In the genomic region with DNA sequence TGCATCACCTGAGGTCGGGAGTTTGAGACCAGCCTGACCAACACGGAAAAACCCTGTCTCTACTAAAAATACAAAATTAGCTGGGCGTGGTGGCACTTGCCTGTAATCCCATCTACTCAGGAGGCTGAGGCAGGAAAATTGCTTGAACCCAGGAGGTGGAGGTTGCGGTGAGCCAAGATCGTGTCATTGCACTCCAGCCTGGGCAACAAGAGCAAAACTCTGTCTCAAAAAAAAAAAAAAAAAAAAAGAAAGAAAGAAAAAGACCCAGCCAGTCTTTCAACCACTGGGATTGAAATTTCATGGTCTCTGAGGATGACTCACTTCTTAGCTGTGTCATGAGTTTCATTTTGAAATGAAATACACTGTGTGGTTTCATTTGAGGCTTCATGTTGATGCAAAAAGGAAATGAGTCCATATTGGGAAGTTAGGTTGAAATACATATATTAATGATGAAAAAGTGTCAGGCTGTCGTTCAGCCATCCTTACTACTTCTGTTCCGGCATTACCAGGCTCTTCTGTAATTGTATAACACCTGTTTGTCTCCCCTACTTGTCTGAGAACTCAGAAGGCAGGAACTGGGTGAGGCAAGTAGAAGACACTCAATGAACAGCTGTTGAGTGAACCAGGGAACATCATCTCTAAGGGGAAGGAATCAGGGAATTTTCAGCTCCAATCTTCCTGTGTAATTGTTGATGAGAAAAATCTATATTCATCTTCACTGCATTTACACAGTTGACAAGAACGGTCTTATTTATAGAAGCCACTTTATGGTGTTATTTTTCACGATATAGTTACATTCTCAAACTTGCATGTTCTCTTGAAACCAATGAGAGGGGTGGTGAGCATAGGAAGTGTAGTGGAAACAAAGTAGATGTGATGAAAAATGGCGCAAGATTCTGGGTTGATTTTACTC, we compare ENCODE assay signal across 8 cellular contexts.
DNase-seq lines count a peak whose midpoint lies in the region; ATAC-seq and TF ChIP-seq lines count a peak whose summit lies in the region.

No MANE protein-coding gene starts in this region.

- in situ Hi-C loops in Caki2 (cut with HindIII; ENCODE audit: low pct_unique_long_range_greater_than_20kb, low sequenced_read_pairs): no loop called here

- POLR2A ChIA-PET in WTC11 (lab: Charles Lee): no interaction called here

- H3K4me3 Mint-ChIP-seq in WTC11: no peak overlapping the region

- H3K9me3 Mint-ChIP-seq in WTC11: no peaks in the 10 kb centered on the region

- no peaks in the 10 kb centered on the region for H3K4me1 Mint-ChIP-seq in WTC11

- no peaks in the 10 kb centered on the region for H3K36me3 Mint-ChIP-seq in WTC11

- H3K27me3 Mint-ChIP-seq in WTC11 (ENCODE audit: low read depth): no peaks in the 10 kb centered on the region

- ATAC-seq in GM19397 (IDR thresholded peaks at IDR 0.05; ENCODE audit: unreplicated experiment): peak; percentile 85
- peak; percentile 91 for ATAC-seq in HG03354 (IDR thresholded peaks at IDR 0.05; ENCODE audit: poor library complexity, severe bottlenecking, unreplicated experiment)
- ATAC-seq in stimulated activated naive CD8-positive, alpha-beta T cell treated with anti-CD3 and anti-CD28 coated beads, Interleukin-15, Interleukin-2, amounts not matched to agents 100 U/mL and 50 U/mL, for 24 hours: peak; percentile 92
- ATAC-seq in WTC11: no peak

- CTCF ChIA-PET in WTC11 (lab: Charles Lee): interaction anchor here (0.7 to 1.0 kb wide), 2 partner anchors 9 to 12 kb away, joined by 3 read pairs; no protein-coding TSS in a partner anchor

- TF ChIP-seq CTCF in WTC11 (IDR thresholded peaks at IDR 0.05): no peak

- DNase-seq in Caki2 (ENCODE audit: low read depth): peak; percentile 63
- peak; percentile 57 for DNase-seq in SKM-1 (lab: John Stamatoyannopoulos, UW; ENCODE audit: unreplicated experiment)
- peak; percentile 81 for DNase-seq in fibroblast of gingiva (ENCODE audit: low read depth)
- no peak for DNase-seq in stimulated activated naive CD8-positive, alpha-beta T cell treated with anti-CD3 and anti-CD28 coated beads, Interleukin-15, Interleukin-2, amounts not matched to agents 100 U/mL and 50 U/mL, for 24 hours
- no peak for DNase-seq in WTC11 (ENCODE audit: low spot score)
- no peak for DNase-seq in NCI-H1048 (lab: John Stamatoyannopoulos, UW)

- no peak overlapping the region for H3K27ac Mint-ChIP-seq in WTC11

TF ChIP-seq in WTC11, 78 proteins besides CTCF, POLR2A, EP300 and RAD21:
- TF ChIP-seq, protein P1, sequence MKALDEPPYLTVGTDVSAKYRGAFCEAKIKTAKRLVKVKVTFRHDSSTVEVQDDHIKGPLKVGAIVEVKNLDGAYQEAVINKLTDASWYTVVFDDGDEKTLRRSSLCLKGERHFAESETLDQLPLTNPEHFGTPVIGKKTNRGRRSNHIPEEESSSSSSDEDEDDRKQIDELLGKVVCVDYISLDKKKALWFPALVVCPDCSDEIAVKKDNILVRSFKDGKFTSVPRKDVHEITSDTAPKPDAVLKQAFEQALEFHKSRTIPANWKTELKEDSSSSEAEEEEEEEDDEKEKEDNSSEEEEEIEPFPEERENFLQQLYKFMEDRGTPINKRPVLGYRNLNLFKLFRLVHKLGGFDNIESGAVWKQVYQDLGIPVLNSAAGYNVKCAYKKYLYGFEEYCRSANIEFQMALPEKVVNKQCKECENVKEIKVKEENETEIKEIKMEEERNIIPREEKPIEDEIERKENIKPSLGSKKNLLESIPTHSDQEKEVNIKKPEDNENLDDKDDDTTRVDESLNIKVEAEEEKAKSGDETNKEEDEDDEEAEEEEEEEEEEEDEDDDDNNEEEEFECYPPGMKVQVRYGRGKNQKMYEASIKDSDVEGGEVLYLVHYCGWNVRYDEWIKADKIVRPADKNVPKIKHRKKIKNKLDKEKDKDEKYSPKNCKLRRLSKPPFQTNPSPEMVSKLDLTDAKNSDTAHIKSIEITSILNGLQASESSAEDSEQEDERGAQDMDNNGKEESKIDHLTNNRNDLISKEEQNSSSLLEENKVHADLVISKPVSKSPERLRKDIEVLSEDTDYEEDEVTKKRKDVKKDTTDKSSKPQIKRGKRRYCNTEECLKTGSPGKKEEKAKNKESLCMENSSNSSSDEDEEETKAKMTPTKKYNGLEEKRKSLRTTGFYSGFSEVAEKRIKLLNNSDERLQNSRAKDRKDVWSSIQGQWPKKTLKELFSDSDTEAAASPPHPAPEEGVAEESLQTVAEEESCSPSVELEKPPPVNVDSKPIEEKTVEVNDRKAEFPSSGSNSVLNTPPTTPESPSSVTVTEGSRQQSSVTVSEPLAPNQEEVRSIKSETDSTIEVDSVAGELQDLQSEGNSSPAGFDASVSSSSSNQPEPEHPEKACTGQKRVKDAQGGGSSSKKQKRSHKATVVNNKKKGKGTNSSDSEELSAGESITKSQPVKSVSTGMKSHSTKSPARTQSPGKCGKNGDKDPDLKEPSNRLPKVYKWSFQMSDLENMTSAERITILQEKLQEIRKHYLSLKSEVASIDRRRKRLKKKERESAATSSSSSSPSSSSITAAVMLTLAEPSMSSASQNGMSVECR (CRISPR knock-in tag; IDR thresholded peaks at IDR 0.05; ENCODE audit: borderline replicate concordance): no peak
- TF ChIP-seq, protein P2, sequence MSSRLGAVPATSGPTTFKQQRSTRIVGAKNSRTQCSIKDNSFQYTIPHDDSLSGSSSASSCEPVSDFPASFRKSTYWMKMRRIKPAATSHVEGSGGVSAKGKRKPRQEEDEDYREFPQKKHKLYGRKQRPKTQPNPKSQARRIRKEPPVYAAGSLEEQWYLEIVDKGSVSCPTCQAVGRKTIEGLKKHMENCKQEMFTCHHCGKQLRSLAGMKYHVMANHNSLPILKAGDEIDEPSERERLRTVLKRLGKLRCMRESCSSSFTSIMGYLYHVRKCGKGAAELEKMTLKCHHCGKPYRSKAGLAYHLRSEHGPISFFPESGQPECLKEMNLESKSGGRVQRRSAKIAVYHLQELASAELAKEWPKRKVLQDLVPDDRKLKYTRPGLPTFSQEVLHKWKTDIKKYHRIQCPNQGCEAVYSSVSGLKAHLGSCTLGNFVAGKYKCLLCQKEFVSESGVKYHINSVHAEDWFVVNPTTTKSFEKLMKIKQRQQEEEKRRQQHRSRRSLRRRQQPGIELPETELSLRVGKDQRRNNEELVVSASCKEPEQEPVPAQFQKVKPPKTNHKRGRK (CRISPR knock-in tag; IDR thresholded peaks at IDR 0.05; ENCODE audit: borderline replicate concordance): no peak
- TF ChIP-seq EMX1 (CRISPR knock-in tag; IDR thresholded peaks at IDR 0.05): no peak
- TF ChIP-seq, protein P3, sequence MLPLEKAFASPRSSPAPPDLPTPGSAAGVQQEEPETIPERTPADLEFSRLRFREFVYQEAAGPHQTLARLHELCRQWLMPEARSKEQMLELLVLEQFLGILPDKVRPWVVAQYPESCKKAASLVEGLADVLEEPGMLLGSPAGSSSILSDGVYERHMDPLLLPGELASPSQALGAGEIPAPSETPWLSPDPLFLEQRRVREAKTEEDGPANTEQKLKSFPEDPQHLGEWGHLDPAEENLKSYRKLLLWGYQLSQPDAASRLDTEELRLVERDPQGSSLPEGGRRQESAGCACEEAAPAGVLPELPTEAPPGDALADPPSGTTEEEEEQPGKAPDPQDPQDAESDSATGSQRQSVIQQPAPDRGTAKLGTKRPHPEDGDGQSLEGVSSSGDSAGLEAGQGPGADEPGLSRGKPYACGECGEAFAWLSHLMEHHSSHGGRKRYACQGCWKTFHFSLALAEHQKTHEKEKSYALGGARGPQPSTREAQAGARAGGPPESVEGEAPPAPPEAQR (CRISPR knock-in tag; IDR thresholded peaks at IDR 0.05): no peak
- TF ChIP-seq PRRX2 (CRISPR knock-in tag; IDR thresholded peaks at IDR 0.05): no peak
- TF ChIP-seq SP1 (CRISPR knock-in tag; conservative IDR thresholded peaks at IDR 0.05): no peak
- no peak for TF ChIP-seq SMAD4 (CRISPR knock-in tag; IDR thresholded peaks at IDR 0.05)
- TF ChIP-seq NR1H2 (CRISPR knock-in tag; IDR thresholded peaks at IDR 0.05): no peak
- no peak for TF ChIP-seq ZNF263 (CRISPR knock-in tag; IDR thresholded peaks at IDR 0.05; ENCODE audit: low read depth)
- TF ChIP-seq CREB1 (CRISPR knock-in tag; IDR thresholded peaks at IDR 0.05): no peak
- TF ChIP-seq TP53 (CRISPR knock-in tag; IDR thresholded peaks at IDR 0.05): no peak
- TF ChIP-seq, protein P4, sequence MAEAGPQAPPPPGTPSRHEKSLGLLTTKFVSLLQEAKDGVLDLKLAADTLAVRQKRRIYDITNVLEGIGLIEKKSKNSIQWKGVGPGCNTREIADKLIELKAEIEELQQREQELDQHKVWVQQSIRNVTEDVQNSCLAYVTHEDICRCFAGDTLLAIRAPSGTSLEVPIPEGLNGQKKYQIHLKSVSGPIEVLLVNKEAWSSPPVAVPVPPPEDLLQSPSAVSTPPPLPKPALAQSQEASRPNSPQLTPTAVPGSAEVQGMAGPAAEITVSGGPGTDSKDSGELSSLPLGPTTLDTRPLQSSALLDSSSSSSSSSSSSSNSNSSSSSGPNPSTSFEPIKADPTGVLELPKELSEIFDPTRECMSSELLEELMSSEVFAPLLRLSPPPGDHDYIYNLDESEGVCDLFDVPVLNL (CRISPR knock-in tag; IDR thresholded peaks at IDR 0.05; ENCODE audit: borderline replicate concordance, low read depth): no peak

Comparison
In these comparisons a context has a peak if more than half of its experiments do, and no peak if none do; other contexts are left out.
1. DNase-seq: peak in Caki2 (single experiment), SKM-1 (single experiment) and fibroblast of gingiva (single experiment); none in stimulated activated naive CD8-positive, alpha-beta T cell treated with anti-CD3 and anti-CD28 coated beads, Interleukin-15, Interleukin-2, amounts not matched to agents 100 U/mL and 50 U/mL, for 24 hours (single experiment), WTC11 (single experiment) and NCI-H1048 (single experiment).